Comparison of ENCODE assay signal across 8 cellular contexts in the genomic region with DNA sequence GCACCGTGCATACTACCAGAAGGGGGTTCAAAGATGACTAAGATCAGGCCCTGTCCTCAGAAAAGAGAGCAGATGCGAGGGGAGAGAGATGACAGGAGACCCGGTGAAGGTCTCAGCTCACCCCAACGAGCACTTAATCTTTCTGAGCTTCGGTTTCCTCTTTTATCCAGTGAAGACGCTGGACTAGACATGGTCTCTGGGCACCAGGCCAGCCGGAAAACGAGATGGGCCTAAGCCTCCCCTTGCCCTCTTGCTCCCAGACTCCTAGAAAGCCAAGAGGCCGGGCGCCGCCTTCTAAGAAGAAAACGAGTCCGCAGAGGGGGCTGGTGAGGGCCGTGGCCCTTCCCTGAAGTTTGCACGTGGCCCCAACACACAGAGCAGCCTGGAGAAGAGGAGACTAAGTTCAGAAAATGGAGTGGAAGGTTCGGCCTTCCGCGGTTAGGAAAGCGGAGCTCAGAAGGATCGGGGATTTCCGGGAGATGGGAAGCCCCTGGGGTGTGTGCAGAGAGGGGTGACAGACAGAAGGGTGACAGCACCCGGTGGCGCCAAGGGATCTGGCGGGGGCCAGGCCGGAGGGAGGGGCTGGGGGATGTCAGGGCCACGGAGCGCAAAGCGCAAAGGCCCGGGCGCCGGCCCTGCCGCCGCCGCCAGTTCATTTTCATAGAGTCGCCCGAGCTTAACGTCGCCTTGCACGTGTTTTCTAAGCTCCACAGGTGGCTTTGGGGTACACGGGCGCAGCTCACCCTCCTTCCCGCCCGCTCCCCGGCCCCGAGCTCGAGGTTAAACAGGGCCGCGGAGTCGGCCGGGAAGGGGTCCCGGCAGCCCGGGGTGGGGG. TPM values are rescaled to one million over a fixed set of nuclear protein-coding genes. Genes with fewer than 3 reads are reported as not detected.
DNase-seq lines count a peak whose midpoint lies in the region; ATAC-seq, FAIRE-seq and TF ChIP-seq lines count a peak whose summit lies in the region.

No MANE protein-coding gene starts in this region.

- ATAC-seq in GM21381 (IDR thresholded peaks at IDR 0.05; ENCODE audit: unreplicated experiment) (peak; percentile 47), Panc1 (peak; percentile 51)

- H2AFZ ChIP-seq in neural progenitor cell (replicated peaks) = peak overlapping the region; percentile 45

- peaks cover 0 to 4% (median 0%) of the 10 kb centered on the region in 3 donors for H3K36me3 Mint-ChIP-seq in CD8-positive, alpha-beta memory T cell
- peaks cover 3% of the 10 kb centered on the region for H3K36me3 Mint-ChIP-seq in neural progenitor cell

- H3K4me1 Mint-ChIP-seq in CD8-positive, alpha-beta memory T cell = peaks cover 16 to 30% (median 21%) of the 10 kb centered on the region in 3 donors
- H3K4me1 Mint-ChIP-seq in neural progenitor cell = peaks cover 16% of the 10 kb centered on the region

- H3K4me3 ChIP-seq in CD8-positive, alpha-beta memory T cell (ENCODE audit: low read length) = no peak overlapping the region
- H3K4me3 ChIP-seq in Panc1 (ENCODE audit: low read depth in 2 of 2, low read length in 2 of 2) (peak overlapping the region; percentile 54 to 55), duodenal mucosa (ENCODE audit: low read depth in 1 of 2, low read length in 2 of 2) (peak overlapping the region; percentile 66 to 73), neural progenitor cell (peak overlapping the region; percentile 64)

- peak overlapping the region; percentile 20 to 48 for H3K9ac ChIP-seq in duodenal mucosa (ENCODE audit: low read depth in 1 of 2, low read length in 2 of 2)
- H3K9ac ChIP-seq in neural progenitor cell = no peak overlapping the region

- no peaks in the 10 kb centered on the region for H3K79me2 ChIP-seq in neural progenitor cell (ENCODE audit: low read depth)

- FAIRE-seq in HTR-8/SVneo (lab: Jason Lieb, UNC) = no peak

- H4K20me1 ChIP-seq in neural progenitor cell (ENCODE audit: low read depth) = peaks cover 3% of the 10 kb centered on the region

- H3K27ac ChIP-seq in CD8-positive, alpha-beta memory T cell (ENCODE audit: low read depth, low read length) = no peak overlapping the region
- H3K27ac ChIP-seq in Panc1 (ENCODE audit: low read length) (peak overlapping the region; percentile 74), duodenal mucosa (ENCODE audit: low read depth, low read length) (no peak overlapping the region), neural progenitor cell (no peak overlapping the region)

- H3F3A ChIP-seq in neural progenitor cell (ENCODE audit: low read depth) = peaks cover 25% of the 10 kb centered on the region

- in situ Hi-C loops in Panc1 (cut with HindIII; ENCODE audit: low pct_unique_long_range_greater_than_20kb, low sequenced_read_pairs) = no loop called here

- no peaks in the 10 kb centered on the region for H3K36me3 ChIP-seq in CD8-positive, alpha-beta memory T cell (ENCODE audit: insufficient read depth, low read length)
- H3K36me3 ChIP-seq in Panc1 (ENCODE audit: control insufficient read depth, insufficient read depth, low read length) (no peaks in the 10 kb centered on the region), duodenal mucosa (ENCODE audit: control insufficient read depth in 1 of 2, insufficient read depth in 2 of 2, low read length in 2 of 2) (peaks cover 0 to 12% of the 10 kb centered on the region in 2 donors), neural progenitor cell (no peaks in the 10 kb centered on the region)

- intact Hi-C loops in Panc1 (cut with micrococcal nuclease; ENCODE audit: unreplicated experiment) = no loop called here

- peak in 4 of 5 donors; percentile 21 to 52 (median 41) for DNase-seq in CD8-positive, alpha-beta memory T cell
- DNase-seq in Panc1 (ENCODE audit: low read depth, low spot score) (no peak), neural progenitor cell (ENCODE audit: low spot score) (peak; percentile 52), HTR-8/SVneo (ENCODE audit: insufficient read length, low spot score) (no peak), occipital lobe (lab: John Stamatoyannopoulos, UW) (no peak), dermis blood vessel endothelial cell (no peak)

- no peak for TF ChIP-seq CTCF in Panc1 (IDR thresholded peaks at IDR 0.05)
- no peak for TF ChIP-seq CTCF in neural progenitor cell (IDR thresholded peaks at IDR 0.05)

- no TSS peak for BruUV-seq in Panc1 (replicated peaks; lab: Mats Ljungman, UMichigan)

- H3K4me1 ChIP-seq in CD8-positive, alpha-beta memory T cell (ENCODE audit: insufficient read depth, low read length) = peaks cover 5% of the 10 kb centered on the region
- H3K4me1 ChIP-seq in Panc1 (ENCODE audit: control insufficient read depth, insufficient read depth, low read length) (peaks cover 3% of the 10 kb centered on the region; the same call in 1 of the 2 replicates), duodenal mucosa (ENCODE audit: control insufficient read depth in 1 of 2, insufficient read depth in 2 of 2, low read length in 2 of 2) (peaks cover 0 to 34% of the 10 kb centered on the region in 2 donors), neural progenitor cell (peaks cover 11% of the 10 kb centered on the region)

- no peaks in the 10 kb centered on the region for H3K9me3 ChIP-seq in CD8-positive, alpha-beta memory T cell (ENCODE audit: low read length)
- H3K9me3 ChIP-seq in Panc1 (ENCODE audit: control insufficient read depth, insufficient read depth, low read depth, low read length) = no peaks in the 10 kb centered on the region
- no peaks in the 10 kb centered on the region for H3K9me3 ChIP-seq in duodenal mucosa (ENCODE audit: control insufficient read depth in 1 of 2, low read length in 2 of 2)
- H3K9me3 ChIP-seq in neural progenitor cell (ENCODE audit: low read depth) = no peaks in the 10 kb centered on the region

- CTCF ChIA-PET in CD8-positive, alpha-beta memory T cell (lab: Charles Lee) = interaction anchor here (0.6 to 2.0 kb wide), 5 partner anchors 15 to 45 kb away, joined by 3 to 5 read pairs (median 4); no protein-coding TSS in a partner anchor
- CTCF ChIA-PET in Panc1 (lab: Charles Lee) = interaction anchor here (0.5 kb wide), 1 partner anchor 26 kb away, joined by 6 read pairs; no protein-coding TSS in a partner anchor

- peak overlapping the region; percentile 94 for H3K4me2 ChIP-seq in neural progenitor cell

- H3K27me3 Mint-ChIP-seq in CD8-positive, alpha-beta memory T cell = peaks cover 24 to 28% of the 10 kb centered on the region in 2 donors
- peaks cover 61% of the 10 kb centered on the region for H3K27me3 Mint-ChIP-seq in neural progenitor cell (ENCODE audit: insufficient read depth, low read depth)

- H3K9me3 Mint-ChIP-seq in CD8-positive, alpha-beta memory T cell = peaks cover 0 to 1% (median 0%) of the 10 kb centered on the region in 5 donors
- H3K9me3 Mint-ChIP-seq in neural progenitor cell = peaks cover 7% of the 10 kb centered on the region

- peak overlapping the region; percentile 13 to 85 (median 55) for H3K27ac Mint-ChIP-seq in CD8-positive, alpha-beta memory T cell
- H3K27ac Mint-ChIP-seq in neural progenitor cell = no peak overlapping the region

- peaks cover 5% of the 10 kb centered on the region for H3K27me3 ChIP-seq in CD8-positive, alpha-beta memory T cell (ENCODE audit: insufficient read depth, low read length, poor library complexity, severe bottlenecking)
- H3K27me3 ChIP-seq in Panc1 (ENCODE audit: control insufficient read depth, insufficient read depth, low read length) (no peaks in the 10 kb centered on the region), duodenal mucosa (ENCODE audit: control insufficient read depth in 1 of 2, insufficient read depth in 2 of 2, low read length in 2 of 2) (no peaks in the 10 kb centered on the region), neural progenitor cell (peaks cover 94% of the 10 kb centered on the region)

- POLR2A ChIA-PET in CD8-positive, alpha-beta memory T cell (lab: Charles Lee) = interaction anchor here (0.6 to 1.7 kb wide), 3 partner anchors 27 to 403 kb away, joined by 3 to 5 read pairs (median 4); no protein-coding TSS in a partner anchor
- POLR2A ChIA-PET in Panc1 (lab: Charles Lee) = interaction anchor here (0.6 to 0.8 kb wide), 2 partner anchors 11 to 25 kb away, joined by 4 read pairs; no protein-coding TSS in a partner anchor

- H3K4me3 Mint-ChIP-seq in CD8-positive, alpha-beta memory T cell = peak overlapping the region; percentile 84 to 93 (median 89)
- H3K4me3 Mint-ChIP-seq in neural progenitor cell = peak overlapping the region; percentile 83

RNA-seq across cellular contexts. Expression of a gene that starts 42.1 kb away (rescaled TPM):
- total RNA-seq in CD8-positive, alpha-beta memory T cell = not detected
- polyA plus RNA-seq in CD8-positive, alpha-beta memory T cell = not detected
- total RNA-seq in Panc1 (2021; ENCODE audit: unreplicated experiment) = 0.21 TPM
- not detected for polyA plus RNA-seq in Panc1 (2012; ENCODE audit: insufficient read length)
- total RNA-seq in neural progenitor cell (ENCODE audit: low replicate concordance) = not detected in 2 replicates
- not detected for total RNA-seq in occipital lobe
- total RNA-seq in dermis blood vessel endothelial cell = not detected in 2 replicates

RNA-seq across cellular contexts. Expression of a gene that starts 48.4 kb away (rescaled TPM):
- total RNA-seq in CD8-positive, alpha-beta memory T cell = 10 to 100 TPM; 60.4 to 60.8 TPM
- polyA plus RNA-seq in CD8-positive, alpha-beta memory T cell = 26.9 TPM
- total RNA-seq in Panc1 (2021; ENCODE audit: unreplicated experiment) = 172 TPM
- polyA plus RNA-seq in Panc1 (2012; ENCODE audit: insufficient read length) = 199 TPM
- 36.7 and 92.7 TPM in 2 replicates for total RNA-seq in neural progenitor cell (ENCODE audit: low replicate concordance)
- total RNA-seq in occipital lobe = 134 TPM
- total RNA-seq in dermis blood vessel endothelial cell = 38.5 and 54.6 TPM in 2 replicates

RNA-seq across cellular contexts. Expression of a gene that starts 51.3 kb away (rescaled TPM):
- total RNA-seq in CD8-positive, alpha-beta memory T cell = not detected
- polyA plus RNA-seq in CD8-positive, alpha-beta memory T cell = not detected
- not detected for total RNA-seq in Panc1 (2021; ENCODE audit: unreplicated experiment)
- not detected for polyA plus RNA-seq in Panc1 (2012; ENCODE audit: insufficient read length)
- total RNA-seq in neural progenitor cell (ENCODE audit: low replicate concordance) = 0.06 TPM in 1 of 2 replicates, not detected in the other
- not detected for total RNA-seq in occipital lobe
- total RNA-seq in dermis blood vessel endothelial cell = not detected in 2 replicates

Comparison
In these comparisons a context has a peak if more than half of its experiments do, and no peak if none do; other contexts are left out.
1. DNase-seq: peak in CD8-positive, alpha-beta memory T cell (4 of 5) and neural progenitor cell (single experiment); none in Panc1 (single experiment), HTR-8/SVneo (single experiment), occipital lobe (single experiment) and dermis blood vessel endothelial cell (single experiment).